Comparison of ENCODE assay signal across 1 cellular context in the genomic region with DNA sequence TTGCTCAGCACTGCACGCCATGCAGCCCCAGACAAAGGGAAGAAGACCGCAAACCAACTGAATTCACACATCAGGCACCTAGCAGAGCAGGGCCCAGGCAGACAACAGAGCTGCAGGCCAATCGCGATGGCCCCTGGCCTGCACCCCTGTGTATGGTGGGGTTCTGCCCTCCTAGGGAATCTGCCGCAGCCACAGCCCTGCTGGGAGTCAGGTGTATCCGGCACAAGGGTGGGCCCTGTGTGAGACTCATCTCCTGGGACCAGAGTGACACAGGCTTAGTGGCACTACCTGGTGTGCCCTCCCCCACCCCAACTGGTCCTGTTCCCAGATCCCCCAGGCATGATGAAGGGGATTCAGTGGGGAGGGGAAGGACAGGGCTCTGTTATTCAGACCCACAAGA.
TF ChIP-seq lines count a peak whose summit lies in the region.

No MANE protein-coding gene starts in this region.

TF ChIP-seq in K562, 482 proteins besides CTCF, POLR2A, EP300 and RAD21 (continued from another document):
- TF ChIP-seq, protein P1, sequence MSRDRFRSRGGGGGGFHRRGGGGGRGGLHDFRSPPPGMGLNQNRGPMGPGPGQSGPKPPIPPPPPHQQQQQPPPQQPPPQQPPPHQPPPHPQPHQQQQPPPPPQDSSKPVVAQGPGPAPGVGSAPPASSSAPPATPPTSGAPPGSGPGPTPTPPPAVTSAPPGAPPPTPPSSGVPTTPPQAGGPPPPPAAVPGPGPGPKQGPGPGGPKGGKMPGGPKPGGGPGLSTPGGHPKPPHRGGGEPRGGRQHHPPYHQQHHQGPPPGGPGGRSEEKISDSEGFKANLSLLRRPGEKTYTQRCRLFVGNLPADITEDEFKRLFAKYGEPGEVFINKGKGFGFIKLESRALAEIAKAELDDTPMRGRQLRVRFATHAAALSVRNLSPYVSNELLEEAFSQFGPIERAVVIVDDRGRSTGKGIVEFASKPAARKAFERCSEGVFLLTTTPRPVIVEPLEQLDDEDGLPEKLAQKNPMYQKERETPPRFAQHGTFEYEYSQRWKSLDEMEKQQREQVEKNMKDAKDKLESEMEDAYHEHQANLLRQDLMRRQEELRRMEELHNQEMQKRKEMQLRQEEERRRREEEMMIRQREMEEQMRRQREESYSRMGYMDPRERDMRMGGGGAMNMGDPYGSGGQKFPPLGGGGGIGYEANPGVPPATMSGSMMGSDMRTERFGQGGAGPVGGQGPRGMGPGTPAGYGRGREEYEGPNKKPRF (IDR thresholded peaks at IDR 0.05; ENCODE audit: low read depth, low read length), result no peak
- TF ChIP-seq, protein P2, sequence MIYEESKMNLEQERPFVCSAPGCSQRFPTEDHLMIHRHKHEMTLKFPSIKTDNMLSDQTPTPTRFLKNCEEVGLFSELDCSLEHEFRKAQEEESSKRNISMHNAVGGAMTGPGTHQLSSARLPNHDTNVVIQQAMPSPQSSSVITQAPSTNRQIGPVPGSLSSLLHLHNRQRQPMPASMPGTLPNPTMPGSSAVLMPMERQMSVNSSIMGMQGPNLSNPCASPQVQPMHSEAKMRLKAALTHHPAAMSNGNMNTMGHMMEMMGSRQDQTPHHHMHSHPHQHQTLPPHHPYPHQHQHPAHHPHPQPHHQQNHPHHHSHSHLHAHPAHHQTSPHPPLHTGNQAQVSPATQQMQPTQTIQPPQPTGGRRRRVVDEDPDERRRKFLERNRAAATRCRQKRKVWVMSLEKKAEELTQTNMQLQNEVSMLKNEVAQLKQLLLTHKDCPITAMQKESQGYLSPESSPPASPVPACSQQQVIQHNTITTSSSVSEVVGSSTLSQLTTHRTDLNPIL (CRISPR knock-in tag; IDR thresholded peaks at IDR 0.05), result no peak
